Comparison of ENCODE assay signal across 33 cellular contexts in genomic region chr13:38159710-38160109, GRCh38.
"Had no signal": no experiment of that assay in that cellular context is flagged by ENCODE, and none has a peak within 500 bp of the region (broad histone marks: within the 10 kb centered on the region; RNA-seq: fewer than 3 reads in every experiment).

No MANE protein-coding gene starts in this region.

- H3K27me3 ChIP-seq: ascending aorta, cardiac muscle cell had no signal

- H3K9me3 ChIP-seq: ascending aorta had no signal

- H3K36me3 ChIP-seq: ascending aorta, cardiac muscle cell had no signal

- DNase-seq: activated B cell treated with CpG ODN at 0.5 μM for 24 hours; activated CD4-positive, alpha-beta memory T cell treated with anti-CD3 and anti-CD28 coated beads for 36 hours; activated CD4-positive, alpha-beta T cell treated with anti-CD3 and anti-CD28 coated beads for 4 hours; activated CD4-positive, alpha-beta T cell treated with anti-CD3 and anti-CD28 coated beads, Interleukin-2, amount 10 ng/mL, durations not matched to agents 24 days and 14 days; activated CD4-positive, alpha-beta T cell treated with anti-CD3 and anti-CD28 coated beads, Interleukin-2, amount 50 U/mL, for 1 hour; activated CD4-positive, alpha-beta T cell treated with anti-CD3 and anti-CD28 coated beads, Interleukin-2, amount 50 U/mL, for 4 hours; activated CD4-positive, CD25-positive, alpha-beta regulatory T cell treated with anti-CD3 and anti-CD28 coated beads, Interleukin-2, amount 50 U/mL, for 72 hours; activated CD8-positive, alpha-beta memory T cell treated with anti-CD3 and anti-CD28 coated beads, Interleukin-2, amount 50 U/mL, for 4 hours; activated CD8-positive, alpha-beta T cell treated with anti-CD3 and anti-CD28 coated beads for 36 hours; activated effector memory CD4-positive, alpha-beta T cell treated with anti-CD3 and anti-CD28 coated beads, Interleukin-2, amount 50 U/mL, for 16 hours; activated gamma-delta T cell treated with Interleukin-2 at 50 U/mL for 16 hours; activated naive CD4-positive, alpha-beta T cell; activated naive CD4-positive, alpha-beta T cell treated with anti-CD3 and anti-CD28 coated beads for 36 hours; activated naive CD4-positive, alpha-beta T cell treated with anti-CD3 and anti-CD28 coated beads, Interleukin-2, amount 50 U/mL, for 16 hours; activated naive CD8-positive, alpha-beta T cell treated with anti-CD3 and anti-CD28 coated beads for 36 hours; activated T-cell treated with anti-CD3 and anti-CD28 coated beads for 4 hours; activated T-cell treated with anti-CD3 and anti-CD28 coated beads, Interleukin-2, amount 50 U/mL, for 1 hour; activated T-cell treated with anti-CD3 and anti-CD28 coated beads, Interleukin-2, amount 50 U/mL, for 4 hours; activated T-cell treated with anti-CD3 and anti-CD28 coated beads, Interleukin-2, amount 50 U/mL, for 72 hours; amygdala; caudate nucleus; cerebellar nuclear complex; T-helper 17 cell; T-helper 9 cell had no signal

- H3K4me3 Mint-ChIP-seq: activated B cell treated with CpG ODN at 0.5 μM for 24 hours; activated CD4-positive, alpha-beta memory T cell treated with anti-CD3 and anti-CD28 coated beads for 36 hours; activated CD4-positive, alpha-beta T cell treated with anti-CD3 and anti-CD28 coated beads, Interleukin-2, amount 10 ng/mL, durations not matched to agents 24 days and 14 days; activated CD8-positive, alpha-beta T cell treated with anti-CD3 and anti-CD28 coated beads for 36 hours; activated naive CD4-positive, alpha-beta T cell treated with anti-CD3 and anti-CD28 coated beads for 36 hours; activated naive CD8-positive, alpha-beta T cell treated with anti-CD3 and anti-CD28 coated beads for 36 hours; activated T-cell treated with anti-CD3 and anti-CD28 coated beads, Interleukin-2, amount 50 U/mL, for 4 hours; activated T-cell treated with anti-CD3 and anti-CD28 coated beads, Interleukin-2, amount 50 U/mL, for 72 hours; activated T-helper 1 cell treated with anti-CD3 and anti-CD28 coated beads, Interleukin-12 subunit alpha, Interleukin-12 subunit beta, Interleukin-2, Interleukin-4 antibody, amounts not matched to agents 30 ng/mL and 10 ng/mL and 1 ng/mL, durations not matched to agents 14 hours and 24 hours and 36 hours; activated T-helper 17 cell treated with anti-CD3 and anti-CD28 coated beads, Interleukin-2, amount 50 U/mL, for 72 hours; brain; central memory CD8-positive, alpha-beta T cell; T-helper 17 cell had no signal

- H3K4me1 ChIP-seq: ascending aorta had no signal

- H3K27ac ChIP-seq: ascending aorta, cardiac muscle cell, coronary artery, VCaP had no signal

- H3K4me3 ChIP-seq: ascending aorta, cardiac muscle cell, coronary artery had no signal

- H3K27ac Mint-ChIP-seq: activated B cell treated with CpG ODN at 0.5 μM for 24 hours; activated CD4-positive, alpha-beta memory T cell treated with anti-CD3 and anti-CD28 coated beads for 36 hours; activated CD4-positive, alpha-beta T cell treated with anti-CD3 and anti-CD28 coated beads, Interleukin-2, amount 10 ng/mL, durations not matched to agents 24 days and 14 days; activated CD8-positive, alpha-beta T cell treated with anti-CD3 and anti-CD28 coated beads for 36 hours; activated naive CD4-positive, alpha-beta T cell treated with anti-CD3 and anti-CD28 coated beads for 36 hours; activated naive CD4-positive, alpha-beta T cell treated with anti-CD3 and anti-CD28 coated beads, Interleukin-2, amount 50 U/mL, for 72 hours; activated naive CD8-positive, alpha-beta T cell treated with anti-CD3 and anti-CD28 coated beads for 36 hours; activated T-cell treated with anti-CD3 and anti-CD28 coated beads, Interleukin-2, amount 50 U/mL, for 72 hours; activated T-helper 1 cell treated with anti-CD3 and anti-CD28 coated beads, Interleukin-12 subunit alpha, Interleukin-12 subunit beta, Interleukin-2, Interleukin-4 antibody, amounts not matched to agents 30 ng/mL and 10 ng/mL and 1 ng/mL, durations not matched to agents 14 hours and 24 hours and 36 hours; activated T-helper 17 cell treated with anti-CD3 and anti-CD28 coated beads, Interleukin-2, amount 50 U/mL, for 72 hours; T-helper 17 cell had no signal

- H3K27me3 Mint-ChIP-seq: activated B cell treated with CpG ODN at 0.5 μM for 24 hours; activated CD4-positive, alpha-beta memory T cell treated with anti-CD3 and anti-CD28 coated beads for 36 hours; activated CD4-positive, alpha-beta T cell treated with anti-CD3 and anti-CD28 coated beads, Interleukin-2, amount 10 ng/mL, durations not matched to agents 24 days and 14 days; activated CD8-positive, alpha-beta T cell treated with anti-CD3 and anti-CD28 coated beads for 36 hours; activated naive CD8-positive, alpha-beta T cell treated with anti-CD3 and anti-CD28 coated beads for 36 hours; activated T-helper 17 cell treated with anti-CD3 and anti-CD28 coated beads, Interleukin-2, amount 50 U/mL, for 72 hours; central memory CD8-positive, alpha-beta T cell; T-helper 17 cell had no signal

- H3K9me3 Mint-ChIP-seq: activated B cell treated with CpG ODN at 0.5 μM for 24 hours; activated CD4-positive, alpha-beta memory T cell treated with anti-CD3 and anti-CD28 coated beads for 36 hours; activated T-helper 17 cell treated with anti-CD3 and anti-CD28 coated beads, Interleukin-2, amount 50 U/mL, for 72 hours; brain had no signal

- H3K4me1 Mint-ChIP-seq: activated B cell treated with CpG ODN at 0.5 μM for 24 hours; activated CD4-positive, alpha-beta T cell treated with anti-CD3 and anti-CD28 coated beads, Interleukin-2, amount 10 ng/mL, durations not matched to agents 24 days and 14 days; activated naive CD8-positive, alpha-beta T cell treated with anti-CD3 and anti-CD28 coated beads for 36 hours; activated T-helper 17 cell treated with anti-CD3 and anti-CD28 coated beads, Interleukin-2, amount 50 U/mL, for 72 hours; brain; central memory CD8-positive, alpha-beta T cell; T-helper 17 cell had no signal

- H3K36me3 Mint-ChIP-seq: activated CD4-positive, alpha-beta memory T cell treated with anti-CD3 and anti-CD28 coated beads for 36 hours; activated naive CD4-positive, alpha-beta T cell treated with anti-CD3 and anti-CD28 coated beads, Interleukin-2, amount 50 U/mL, for 72 hours; activated naive CD8-positive, alpha-beta T cell treated with anti-CD3 and anti-CD28 coated beads for 36 hours; brain had no signal

- ATAC-seq: activated CD8-positive, alpha-beta T cell treated with anti-CD3 and anti-CD28 coated beads for 36 hours; activated naive CD4-positive, alpha-beta T cell treated with anti-CD3 and anti-CD28 coated beads, Interleukin-2, amount 50 U/mL, for 72 hours; activated T-cell treated with anti-CD3 and anti-CD28 coated beads, Interleukin-2, amount 50 U/mL, for 4 hours; activated T-cell treated with anti-CD3 and anti-CD28 coated beads, Interleukin-2, amount 50 U/mL, for 72 hours; activated T-helper 17 cell treated with anti-CD3 and anti-CD28 coated beads, Interleukin-2, amount 50 U/mL, for 72 hours; T-helper 17 cell had no signal
